8 cellular contexts compared by ENCODE assay signal in the genomic region with DNA sequence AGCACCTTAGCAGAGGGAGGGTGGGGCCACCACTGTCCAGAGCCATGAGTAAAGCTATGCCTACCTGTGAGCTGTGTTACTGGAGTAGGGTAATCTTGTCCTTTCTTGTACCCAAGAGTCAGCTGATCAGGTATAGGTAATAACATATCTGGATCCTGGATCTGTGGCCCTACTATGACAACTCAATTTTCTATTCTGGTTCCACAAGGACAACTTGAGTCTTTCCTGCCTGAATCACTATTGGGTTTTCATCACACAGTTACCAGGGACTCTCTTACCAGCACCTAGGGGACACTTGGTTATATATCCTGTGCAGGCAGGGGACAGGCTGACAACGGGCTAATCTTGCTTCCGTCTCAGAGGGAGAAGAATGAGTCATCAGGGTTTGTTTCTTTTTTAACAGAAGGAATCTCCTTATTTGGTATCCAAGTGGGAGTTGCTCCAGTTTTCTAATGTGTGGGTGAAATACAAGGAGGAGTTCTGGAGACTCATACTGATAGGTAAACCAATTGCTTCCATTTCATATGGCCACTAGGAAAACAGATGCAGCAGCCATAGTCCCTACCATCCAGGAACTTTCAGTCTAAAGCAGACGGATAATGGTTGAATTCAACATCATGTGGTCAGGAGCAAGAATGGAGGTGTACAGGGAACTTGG. TPM values are rescaled to one million over a fixed set of nuclear protein-coding genes. Genes with fewer than 3 reads are reported as not detected.
DNase-seq lines count a peak whose midpoint lies in the region; ATAC-seq and TF ChIP-seq lines count a peak whose summit lies in the region.

No MANE protein-coding gene starts in this region.

- DNase-seq in activated CD4-positive, alpha-beta T cell treated with anti-CD3 and anti-CD28 coated beads, Interleukin-2, amount 10 ng/mL, durations not matched to agents 7 days and 5 days, result peak; percentile 51
- peak; percentile 87 for DNase-seq in fibroblast of pulmonary artery (ENCODE audit: low read depth)
- DNase-seq in gastrocnemius medialis, result no peak
- no peak for DNase-seq in NCI-H1048 (lab: John Stamatoyannopoulos, UW)

- H3K27ac Mint-ChIP-seq in activated CD4-positive, alpha-beta T cell treated with anti-CD3 and anti-CD28 coated beads, Interleukin-2, amount 10 ng/mL, durations not matched to agents 7 days and 5 days, result peak overlapping the region; percentile 74

- POLR2A ChIA-PET in activated CD4-positive, alpha-beta T cell treated with anti-CD3 and anti-CD28 coated beads, Interleukin-2, amount 10 ng/mL, durations not matched to agents 7 days and 5 days (lab: Charles Lee), result no interaction called here

- in situ Hi-C loops in gastrocnemius medialis (cut with MboI; ENCODE audit: low sequenced_read_pairs in 4 of 4), result loop anchor here in 1 of 4 donors (25.0 kb wide), 1 partner anchor 368 kb away; the partner anchor contains the start of gene RUSF1

- TF ChIP-seq CTCF in fibroblast of pulmonary artery (IDR thresholded peaks at IDR 0.05; ENCODE audit: low read length, missing control alignments) (no peak), gastrocnemius medialis (IDR thresholded peaks at IDR 0.05 in 4 of 5, conservative IDR thresholded peaks at IDR 0.05 in 1 of 5) (no peak)

- H3K4me1 ChIP-seq in gastrocnemius medialis, result peaks cover 4 to 24% of the 10 kb centered on the region in 2 donors

- H3K9me3 Mint-ChIP-seq in activated CD4-positive, alpha-beta T cell treated with anti-CD3 and anti-CD28 coated beads, Interleukin-2, amount 10 ng/mL, durations not matched to agents 7 days and 5 days, result peaks cover 35% of the 10 kb centered on the region

- H3K27me3 ChIP-seq in gastrocnemius medialis, result no peaks in the 10 kb centered on the region

- TF ChIP-seq POLR2A in gastrocnemius medialis (IDR thresholded peaks at IDR 0.05), result no peak

- no peak overlapping the region for H3K4me3 ChIP-seq in fibroblast of pulmonary artery (replicated peaks; ENCODE audit: low read depth, low read length)
- no peak overlapping the region for H3K4me3 ChIP-seq in gastrocnemius medialis

- intact Hi-C loops in gastrocnemius medialis (cut with DNase I; ENCODE audit: low total_unique reads), result no loop called here

- peaks cover 0 to 6% of the 10 kb centered on the region in 2 donors for H3K36me3 ChIP-seq in gastrocnemius medialis

- H3K36me3 Mint-ChIP-seq in activated CD4-positive, alpha-beta T cell treated with anti-CD3 and anti-CD28 coated beads, Interleukin-2, amount 10 ng/mL, durations not matched to agents 7 days and 5 days (ENCODE audit: low read depth), result peaks cover 94% of the 10 kb centered on the region

- no peaks in the 10 kb centered on the region for H3K9me3 ChIP-seq in gastrocnemius medialis

- CTCF ChIA-PET in activated CD4-positive, alpha-beta T cell treated with anti-CD3 and anti-CD28 coated beads, Interleukin-2, amount 10 ng/mL, durations not matched to agents 7 days and 5 days (lab: Charles Lee), result interaction anchor here (1.4 kb wide), 1 partner anchor 11 kb away, joined by 4 read pairs; no protein-coding TSS in a partner anchor

- H3K27ac ChIP-seq in gastrocnemius medialis, result peak overlapping the region in 3 of 4 donors; percentile 20 to 37 (median 35)

- no peak overlapping the region for H3K4me3 Mint-ChIP-seq in activated CD4-positive, alpha-beta T cell treated with anti-CD3 and anti-CD28 coated beads, Interleukin-2, amount 10 ng/mL, durations not matched to agents 7 days and 5 days

- H3K27me3 Mint-ChIP-seq in activated CD4-positive, alpha-beta T cell treated with anti-CD3 and anti-CD28 coated beads, Interleukin-2, amount 10 ng/mL, durations not matched to agents 7 days and 5 days, result no peaks in the 10 kb centered on the region

- ATAC-seq in GM18867 (IDR thresholded peaks at IDR 0.05; ENCODE audit: unreplicated experiment), result peak; percentile 36
- ATAC-seq in HG03432 (IDR thresholded peaks at IDR 0.05; ENCODE audit: unreplicated experiment), result peak; percentile 40
- peak in 1 of 2 donors; percentile 30 for ATAC-seq in gastrocnemius medialis
- ATAC-seq in HG03139 (IDR thresholded peaks at IDR 0.05; ENCODE audit: unreplicated experiment), result no peak
- no peak for ATAC-seq in GM21723 (IDR thresholded peaks at IDR 0.05; ENCODE audit: unreplicated experiment)

- peaks cover 74% of the 10 kb centered on the region for H3K4me1 Mint-ChIP-seq in activated CD4-positive, alpha-beta T cell treated with anti-CD3 and anti-CD28 coated beads, Interleukin-2, amount 10 ng/mL, durations not matched to agents 7 days and 5 days

RNA-seq across cellular contexts. Expression of gene ZNF267, which starts 6.8 kb away (rescaled TPM):
- total RNA-seq in activated CD4-positive, alpha-beta T cell treated with anti-CD3 and anti-CD28 coated beads, Interleukin-2, amount 10 ng/mL, durations not matched to agents 7 days and 5 days, result 10 to 100 TPM; 45.0 to 46.7 TPM
- total RNA-seq in gastrocnemius medialis, result 10 to 100 TPM in 1 of 4 donors, 1 to 10 TPM in 3; 6.5 to 13.3 (median 8.2) TPM

Comparison
In these comparisons a context has a peak if more than half of its experiments do, and no peak if none do; other contexts are left out.
1. ATAC-seq: peak in GM18867 (single experiment) and HG03432 (single experiment); none in HG03139 (single experiment) and GM21723 (single experiment).
2. DNase-seq: peak in activated CD4-positive, alpha-beta T cell treated with anti-CD3 and anti-CD28 coated beads, Interleukin-2, amount 10 ng/mL, durations not matched to agents 7 days and 5 days (single experiment) and fibroblast of pulmonary artery (single experiment); none in gastrocnemius medialis (0 of 2) and NCI-H1048 (single experiment).